In the genomic region with DNA sequence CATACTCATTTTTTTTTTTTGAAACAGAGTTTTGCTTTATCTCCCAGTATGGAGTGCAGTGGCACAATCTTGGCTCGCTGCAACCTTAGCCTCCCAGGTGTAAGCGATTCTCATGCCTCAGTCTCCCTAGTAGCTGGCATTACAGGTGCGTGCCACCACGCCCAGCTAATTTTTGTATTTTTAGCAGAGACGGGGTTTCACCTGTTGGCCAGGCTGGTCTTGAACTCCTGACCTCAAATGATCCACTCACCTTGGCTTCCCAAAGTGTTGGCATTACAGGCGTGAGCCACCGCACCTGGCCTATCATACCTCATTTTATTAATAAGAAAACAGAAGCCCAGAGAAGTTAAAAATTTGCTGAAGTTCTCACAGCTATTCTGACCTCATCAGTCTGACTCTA, we compare ENCODE assay signal across 1 cellular context.
TF ChIP-seq lines count a peak whose summit lies in the region.

No MANE protein-coding gene starts in this region.

TF ChIP-seq in HEK293, 187 proteins besides CTCF, POLR2A, EP300 and RAD21:
- TF ChIP-seq, protein P1, sequence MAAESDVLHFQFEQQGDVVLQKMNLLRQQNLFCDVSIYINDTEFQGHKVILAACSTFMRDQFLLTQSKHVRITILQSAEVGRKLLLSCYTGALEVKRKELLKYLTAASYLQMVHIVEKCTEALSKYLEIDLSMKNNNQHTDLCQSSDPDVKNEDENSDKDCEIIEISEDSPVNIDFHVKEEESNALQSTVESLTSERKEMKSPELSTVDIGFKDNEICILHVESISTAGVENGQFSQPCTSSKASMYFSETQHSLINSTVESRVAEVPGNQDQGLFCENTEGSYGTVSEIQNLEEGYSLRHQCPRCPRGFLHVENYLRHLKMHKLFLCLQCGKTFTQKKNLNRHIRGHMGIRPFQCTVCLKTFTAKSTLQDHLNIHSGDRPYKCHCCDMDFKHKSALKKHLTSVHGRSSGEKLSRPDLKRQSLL (tag by site-specific recombination; IDR thresholded peaks at IDR 0.05) = peak; percentile 40; the same call in 1 of the 2 replicates
TF ChIP-seq in HEK293: peak in this region for 1; not testable (repeated sequence) for 186.
